Comparison of ENCODE assay signal across 23 cellular contexts in genomic region chr4:183919173-183919572, GRCh38. TPM values are rescaled to one million over a fixed set of nuclear protein-coding genes. Genes with fewer than 3 reads are reported as not detected.
"Had no signal": no experiment of that assay in that cellular context is flagged by ENCODE, and none has a peak within 500 bp of the region (broad histone marks: within the 10 kb centered on the region; RNA-seq: fewer than 3 reads in every experiment).

No MANE protein-coding gene starts in this region.

- ATAC-seq: activated CD8-positive, alpha-beta memory T cell treated with anti-CD3 and anti-CD28 coated beads, Interleukin-2, amount 10 ng/mL, durations not matched to agents 7 days and 5 days; gastroesophageal sphincter; left lobe of liver; natural killer cell; stimulated activated naive CD8-positive, alpha-beta T cell treated with anti-CD3 and anti-CD28 coated beads, Interleukin-15, Interleukin-2, amounts not matched to agents 100 U/mL and 50 U/mL, for 24 hours had no signal

- H3K4me3 ChIP-seq: gastroesophageal sphincter, suprapubic skin, upper lobe of left lung had no signal

- H3K9me3 Mint-ChIP-seq: activated naive CD4-positive, alpha-beta T cell treated with anti-CD3 and anti-CD28 coated beads, Interleukin-2, amount 10 ng/mL, durations not matched to agents 7 days and 5 days; activated T-helper 2 cell treated with anti-CD3 and anti-CD28 coated beads, Interferon-gamma antibody, Interleukin-2, Interleukin-4, amounts not matched to agents 10 μg/mL and 5 μg/mL and 100 μg/mL, durations not matched to agents 14 hours and 24 hours and 36 hours; natural killer cell had no signal

- FAIRE-seq: astrocyte, islet of Langerhans, small intestine had no signal

- DNase-seq: activated CD4-positive, alpha-beta T cell treated with anti-CD3 and anti-CD28 coated beads for 1 hour; activated CD4-positive, alpha-beta T cell treated with anti-CD3 and anti-CD28 coated beads, Interleukin-2, amount 50 U/mL, for 4 hours; activated CD8-positive, alpha-beta memory T cell treated with anti-CD3 and anti-CD28 coated beads, Interleukin-2, amount 10 ng/mL, durations not matched to agents 7 days and 5 days; activated naive CD4-positive, alpha-beta T cell treated with anti-CD3 and anti-CD28 coated beads, Interleukin-2, amount 10 ng/mL, durations not matched to agents 7 days and 5 days; activated T-cell treated with anti-CD3 and anti-CD28 coated beads, Interleukin-2, amount 50 U/mL, for 1 hour; erythroblast; natural killer cell; posterior cingulate gyrus; small intestine; stimulated activated CD4-positive, alpha-beta T cell treated with anti-CD3 and anti-CD28 coated beads, Interleukin-4, amount 100 ng/mL, for 4 hours; stimulated activated CD8-positive, alpha-beta memory T cell treated with anti-CD3 and anti-CD28 coated beads, Interleukin-4, amount 100 ng/mL, for 48 hours; stimulated activated naive CD8-positive, alpha-beta T cell treated with anti-CD3 and anti-CD28 coated beads, Interleukin-15, Interleukin-2, amounts not matched to agents 100 U/mL and 50 U/mL, for 24 hours; T-helper 1 cell; T1000 had no signal

- H3K9me3 ChIP-seq: gastroesophageal sphincter, suprapubic skin, upper lobe of left lung had no signal

- H3K36me3 Mint-ChIP-seq: activated CD8-positive, alpha-beta memory T cell treated with anti-CD3 and anti-CD28 coated beads, Interleukin-2, amount 10 ng/mL, durations not matched to agents 7 days and 5 days; activated naive CD4-positive, alpha-beta T cell treated with anti-CD3 and anti-CD28 coated beads, Interleukin-2, amount 10 ng/mL, durations not matched to agents 7 days and 5 days; memory B cell; natural killer cell had no signal

- H3K4me1 Mint-ChIP-seq: activated CD8-positive, alpha-beta memory T cell treated with anti-CD3 and anti-CD28 coated beads, Interleukin-2, amount 10 ng/mL, durations not matched to agents 7 days and 5 days; activated naive CD4-positive, alpha-beta T cell treated with anti-CD3 and anti-CD28 coated beads, Interleukin-2, amount 10 ng/mL, durations not matched to agents 7 days and 5 days; memory B cell; natural killer cell had no signal

- H3K36me3 ChIP-seq: gastroesophageal sphincter, neutrophil, suprapubic skin, upper lobe of left lung had no signal

- H3K4me1 ChIP-seq: suprapubic skin, upper lobe of left lung had no signal

- H3K27me3 ChIP-seq: gastroesophageal sphincter, neutrophil, suprapubic skin, upper lobe of left lung had no signal

- H3K4me3 Mint-ChIP-seq: activated CD8-positive, alpha-beta memory T cell treated with anti-CD3 and anti-CD28 coated beads, Interleukin-2, amount 10 ng/mL, durations not matched to agents 7 days and 5 days; activated naive CD4-positive, alpha-beta T cell treated with anti-CD3 and anti-CD28 coated beads, Interleukin-2, amount 10 ng/mL, durations not matched to agents 7 days and 5 days; memory B cell; natural killer cell had no signal

- H3K27ac Mint-ChIP-seq: activated CD8-positive, alpha-beta memory T cell treated with anti-CD3 and anti-CD28 coated beads, Interleukin-2, amount 10 ng/mL, durations not matched to agents 7 days and 5 days; activated naive CD4-positive, alpha-beta T cell treated with anti-CD3 and anti-CD28 coated beads, Interleukin-2, amount 10 ng/mL, durations not matched to agents 7 days and 5 days; activated T-helper 2 cell treated with anti-CD3 and anti-CD28 coated beads, Interferon-gamma antibody, Interleukin-2, Interleukin-4, amounts not matched to agents 10 μg/mL and 5 μg/mL and 100 μg/mL, durations not matched to agents 14 hours and 24 hours and 36 hours; memory B cell; natural killer cell had no signal

- H3K27ac ChIP-seq: gastroesophageal sphincter, neutrophil, suprapubic skin, upper lobe of left lung had no signal

RNA-seq across cellular contexts. Expression of gene STOX2, which starts 14.1 kb away (rescaled TPM):
- total RNA-seq: activated CD8-positive, alpha-beta memory T cell treated with anti-CD3 and anti-CD28 coated beads, Interleukin-2, amount 10 ng/mL, durations not matched to agents 7 days and 5 days; activated T-helper 2 cell treated with anti-CD3 and anti-CD28 coated beads, Interferon-gamma antibody, Interleukin-2, Interleukin-4, amounts not matched to agents 10 μg/mL and 5 μg/mL and 100 μg/mL, durations not matched to agents 14 hours and 24 hours and 36 hours had no signal
